26 cellular contexts compared by ENCODE assay signal in the genomic region with DNA sequence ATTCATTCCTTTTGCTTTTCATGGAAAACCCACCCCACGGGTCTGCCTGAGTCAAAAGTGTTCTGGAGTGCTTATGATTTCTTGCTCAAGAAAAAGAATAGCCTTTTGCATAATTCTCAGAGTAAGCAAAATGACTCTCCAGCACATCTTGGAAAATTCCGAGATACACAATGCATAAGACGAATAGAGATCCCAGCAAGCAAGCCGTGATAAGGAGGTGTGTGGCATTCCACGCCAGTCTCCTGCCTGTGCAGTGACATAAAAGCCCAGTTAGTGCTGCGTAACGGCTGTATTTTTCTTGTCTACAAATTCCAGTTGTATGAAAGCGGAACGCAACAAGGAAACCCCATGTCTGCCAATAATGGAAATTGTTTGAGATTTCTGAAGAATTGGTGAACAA.
"Had no signal": no experiment of that assay in that cellular context is flagged by ENCODE, and none has a peak within 500 bp of the region (broad histone marks: within the 10 kb centered on the region; RNA-seq: fewer than 3 reads in every experiment).

No MANE protein-coding gene starts in this region.

- H3K27ac ChIP-seq: adrenal gland, body of pancreas, cardiac muscle cell, esophagus muscularis mucosa, gastroesophageal sphincter had no signal

- FAIRE-seq: astrocyte had no signal

- H3K9me3 ChIP-seq: adrenal gland, body of pancreas, esophagus muscularis mucosa, gastroesophageal sphincter had no signal

- H3K4me1 ChIP-seq: adrenal gland, body of pancreas, esophagus muscularis mucosa, gastroesophageal sphincter had no signal

- H3K36me3 ChIP-seq: adrenal gland, cardiac muscle cell, esophagus muscularis mucosa, gastroesophageal sphincter had no signal

- H3K4me3 ChIP-seq: adrenal gland, body of pancreas, cardiac muscle cell, coronary artery, esophagus muscularis mucosa, gastroesophageal sphincter had no signal

- H3K27me3 ChIP-seq: adrenal gland, body of pancreas, gastroesophageal sphincter had no signal

- DNase-seq: activated CD4-positive, alpha-beta memory T cell treated with anti-CD3 and anti-CD28 coated beads for 36 hours; activated CD4-positive, alpha-beta T cell treated with anti-CD3 and anti-CD28 coated beads for 36 hours; activated CD4-positive, alpha-beta T cell treated with anti-CD3 and anti-CD28 coated beads, Interleukin-2, amount 10 ng/mL, durations not matched to agents 24 days and 14 days; activated CD4-positive, CD25-positive, alpha-beta regulatory T cell; activated CD4-positive, CD25-positive, alpha-beta regulatory T cell treated with anti-CD3 and anti-CD28 coated beads, Interleukin-2, amount 50 U/mL, for 72 hours; activated CD8-positive, alpha-beta memory T cell treated with anti-CD3 and anti-CD28 coated beads, Interleukin-2, amount 10 ng/mL, durations not matched to agents 7 days and 5 days; activated CD8-positive, alpha-beta memory T cell treated with anti-CD3 and anti-CD28 coated beads, Interleukin-2, amount 50 U/mL, for 4 hours; activated CD8-positive, alpha-beta T cell treated with anti-CD3 and anti-CD28 coated beads, Interleukin-2, amount 10 ng/mL, durations not matched to agents 7 days and 5 days; activated effector memory CD4-positive, alpha-beta T cell treated with anti-CD3 and anti-CD28 coated beads, Interleukin-2, amount 50 U/mL, for 16 hours; activated naive CD4-positive, alpha-beta T cell treated with anti-CD3 and anti-CD28 coated beads for 36 hours; activated naive CD8-positive, alpha-beta T cell treated with anti-CD3 and anti-CD28 coated beads for 36 hours; activated naive CD8-positive, alpha-beta T cell treated with anti-CD3 and anti-CD28 coated beads, Interleukin-2, amount 50 U/mL, for 24 hours; activated T-cell treated with anti-CD3 and anti-CD28 coated beads, Interleukin-2, amount 50 U/mL, for 1 hour; activated T-cell treated with anti-CD3 and anti-CD28 coated beads, Interleukin-2, amount 50 U/mL, for 48 hours; adrenal gland; amygdala; body of pancreas; effector CD4-positive, alpha-beta T cell; effector memory CD8-positive, alpha-beta T cell; erythroblast; foreskin melanocyte had no signal

- ATAC-seq: activated CD4-positive, alpha-beta T cell treated with anti-CD3 and anti-CD28 coated beads for 36 hours; activated CD8-positive, alpha-beta T cell treated with anti-CD3 and anti-CD28 coated beads, Interleukin-2, amount 10 ng/mL, durations not matched to agents 7 days and 5 days; activated naive CD8-positive, alpha-beta T cell treated with anti-CD3 and anti-CD28 coated beads, Interleukin-2, amount 50 U/mL, for 24 hours; body of pancreas; effector memory CD8-positive, alpha-beta T cell; gastroesophageal sphincter had no signal
